ENCODE assay signal across 2 cellular contexts in the genomic region with DNA sequence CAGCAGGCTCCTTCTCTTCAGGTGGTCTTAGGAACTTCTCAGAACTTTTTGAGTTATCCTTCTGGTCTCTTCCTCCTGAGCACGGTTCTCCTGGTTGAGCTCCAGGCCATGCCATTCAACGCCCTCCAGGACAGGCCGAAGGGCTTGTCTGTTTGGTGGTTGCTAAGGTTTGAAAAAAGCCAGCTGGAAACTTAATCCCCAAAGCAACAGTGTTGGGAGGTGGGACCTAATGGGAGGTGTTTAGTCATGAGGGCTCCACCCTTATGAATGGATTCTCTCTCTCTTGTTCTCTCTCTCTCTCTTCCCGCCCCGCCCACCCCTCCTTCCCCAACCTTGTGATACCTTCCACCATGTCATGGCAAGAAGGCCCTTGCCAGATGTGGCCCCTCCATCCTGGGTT.
TF ChIP-seq lines count a peak whose summit lies in the region.

No MANE protein-coding gene starts in this region.

TF ChIP-seq in SK-N-SH treated with all-trans-retinoic acid at 6 μM for 48 hours, 23 proteins besides CTCF, POLR2A, EP300 and RAD21 (continued from another document):
- TF ChIP-seq, protein P1, sequence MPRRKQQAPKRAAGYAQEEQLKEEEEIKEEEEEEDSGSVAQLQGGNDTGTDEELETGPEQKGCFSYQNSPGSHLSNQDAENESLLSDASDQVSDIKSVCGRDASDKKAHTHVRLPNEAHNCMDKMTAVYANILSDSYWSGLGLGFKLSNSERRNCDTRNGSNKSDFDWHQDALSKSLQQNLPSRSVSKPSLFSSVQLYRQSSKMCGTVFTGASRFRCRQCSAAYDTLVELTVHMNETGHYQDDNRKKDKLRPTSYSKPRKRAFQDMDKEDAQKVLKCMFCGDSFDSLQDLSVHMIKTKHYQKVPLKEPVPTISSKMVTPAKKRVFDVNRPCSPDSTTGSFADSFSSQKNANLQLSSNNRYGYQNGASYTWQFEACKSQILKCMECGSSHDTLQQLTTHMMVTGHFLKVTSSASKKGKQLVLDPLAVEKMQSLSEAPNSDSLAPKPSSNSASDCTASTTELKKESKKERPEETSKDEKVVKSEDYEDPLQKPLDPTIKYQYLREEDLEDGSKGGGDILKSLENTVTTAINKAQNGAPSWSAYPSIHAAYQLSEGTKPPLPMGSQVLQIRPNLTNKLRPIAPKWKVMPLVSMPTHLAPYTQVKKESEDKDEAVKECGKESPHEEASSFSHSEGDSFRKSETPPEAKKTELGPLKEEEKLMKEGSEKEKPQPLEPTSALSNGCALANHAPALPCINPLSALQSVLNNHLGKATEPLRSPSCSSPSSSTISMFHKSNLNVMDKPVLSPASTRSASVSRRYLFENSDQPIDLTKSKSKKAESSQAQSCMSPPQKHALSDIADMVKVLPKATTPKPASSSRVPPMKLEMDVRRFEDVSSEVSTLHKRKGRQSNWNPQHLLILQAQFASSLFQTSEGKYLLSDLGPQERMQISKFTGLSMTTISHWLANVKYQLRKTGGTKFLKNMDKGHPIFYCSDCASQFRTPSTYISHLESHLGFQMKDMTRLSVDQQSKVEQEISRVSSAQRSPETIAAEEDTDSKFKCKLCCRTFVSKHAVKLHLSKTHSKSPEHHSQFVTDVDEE (CRISPR knock-in tag; IDR thresholded peaks at IDR 0.05) = no peak
- TF ChIP-seq ZNF8 (CRISPR knock-in tag; IDR thresholded peaks at IDR 0.05) = no peak
- TF ChIP-seq, protein P2, sequence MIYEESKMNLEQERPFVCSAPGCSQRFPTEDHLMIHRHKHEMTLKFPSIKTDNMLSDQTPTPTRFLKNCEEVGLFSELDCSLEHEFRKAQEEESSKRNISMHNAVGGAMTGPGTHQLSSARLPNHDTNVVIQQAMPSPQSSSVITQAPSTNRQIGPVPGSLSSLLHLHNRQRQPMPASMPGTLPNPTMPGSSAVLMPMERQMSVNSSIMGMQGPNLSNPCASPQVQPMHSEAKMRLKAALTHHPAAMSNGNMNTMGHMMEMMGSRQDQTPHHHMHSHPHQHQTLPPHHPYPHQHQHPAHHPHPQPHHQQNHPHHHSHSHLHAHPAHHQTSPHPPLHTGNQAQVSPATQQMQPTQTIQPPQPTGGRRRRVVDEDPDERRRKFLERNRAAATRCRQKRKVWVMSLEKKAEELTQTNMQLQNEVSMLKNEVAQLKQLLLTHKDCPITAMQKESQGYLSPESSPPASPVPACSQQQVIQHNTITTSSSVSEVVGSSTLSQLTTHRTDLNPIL (CRISPR knock-in tag; IDR thresholded peaks at IDR 0.05; ENCODE audit: low read depth) = no peak
- no peak for TF ChIP-seq ZNF70 (CRISPR knock-in tag; IDR thresholded peaks at IDR 0.05)

TF ChIP-seq in SK-N-SH, 30 proteins besides CTCF, POLR2A, EP300 and RAD21 (continued from another document):
- TF ChIP-seq, protein P3, sequence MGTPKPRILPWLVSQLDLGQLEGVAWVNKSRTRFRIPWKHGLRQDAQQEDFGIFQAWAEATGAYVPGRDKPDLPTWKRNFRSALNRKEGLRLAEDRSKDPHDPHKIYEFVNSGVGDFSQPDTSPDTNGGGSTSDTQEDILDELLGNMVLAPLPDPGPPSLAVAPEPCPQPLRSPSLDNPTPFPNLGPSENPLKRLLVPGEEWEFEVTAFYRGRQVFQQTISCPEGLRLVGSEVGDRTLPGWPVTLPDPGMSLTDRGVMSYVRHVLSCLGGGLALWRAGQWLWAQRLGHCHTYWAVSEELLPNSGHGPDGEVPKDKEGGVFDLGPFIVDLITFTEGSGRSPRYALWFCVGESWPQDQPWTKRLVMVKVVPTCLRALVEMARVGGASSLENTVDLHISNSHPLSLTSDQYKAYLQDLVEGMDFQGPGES (IDR thresholded peaks at IDR 0.05; ENCODE audit: low read depth, low read length) = no peak
- TF ChIP-seq NRF1 (IDR thresholded peaks at IDR 0.05; ENCODE audit: low read depth, low read length) (no peak), FOXJ3 (CRISPR knock-in tag; IDR thresholded peaks at IDR 0.05) (no peak), ELF1 (IDR thresholded peaks at IDR 0.05) (no peak), JUND (IDR thresholded peaks at IDR 0.05) (no peak), FOSL2 (IDR thresholded peaks at IDR 0.05; ENCODE audit: borderline replicate concordance, low read depth) (no peak), NFIC (IDR thresholded peaks at IDR 0.05; ENCODE audit: borderline replicate concordance) (no peak), RCOR1 (IDR thresholded peaks at IDR 0.05; ENCODE audit: low read length) (no peak), MXI1 (IDR thresholded peaks at IDR 0.05; ENCODE audit: low read depth, low read length) (no peak), REST (IDR thresholded peaks at IDR 0.05; ENCODE audit: low read depth, low read length) (no peak), GATA2 (CRISPR knock-in tag; IDR thresholded peaks at IDR 0.05) (no peak)
- TF ChIP-seq, protein P4, sequence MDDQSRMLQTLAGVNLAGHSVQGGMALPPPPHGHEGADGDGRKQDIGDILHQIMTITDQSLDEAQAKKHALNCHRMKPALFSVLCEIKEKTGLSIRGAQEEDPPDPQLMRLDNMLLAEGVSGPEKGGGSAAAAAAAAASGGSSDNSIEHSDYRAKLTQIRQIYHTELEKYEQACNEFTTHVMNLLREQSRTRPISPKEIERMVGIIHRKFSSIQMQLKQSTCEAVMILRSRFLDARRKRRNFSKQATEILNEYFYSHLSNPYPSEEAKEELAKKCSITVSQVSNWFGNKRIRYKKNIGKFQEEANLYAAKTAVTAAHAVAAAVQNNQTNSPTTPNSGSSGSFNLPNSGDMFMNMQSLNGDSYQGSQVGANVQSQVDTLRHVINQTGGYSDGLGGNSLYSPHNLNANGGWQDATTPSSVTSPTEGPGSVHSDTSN (IDR thresholded peaks at IDR 0.05) = no peak
